9 cellular contexts compared by ENCODE assay signal in genomic region chr10:127853868-127854768, GRCh38. TPM values are rescaled to one million over a fixed set of nuclear protein-coding genes. Genes with fewer than 3 reads are reported as not detected.
DNase-seq lines count a peak whose midpoint lies in the region; ATAC-seq and TF ChIP-seq lines count a peak whose summit lies in the region.
"Had no signal": no experiment of that assay in that cellular context is flagged by ENCODE, and none has a peak within 500 bp of the region (broad histone marks: within the 10 kb centered on the region; RNA-seq: fewer than 3 reads in every experiment).

No MANE protein-coding gene starts in this region.

- DNase-seq in AG10803 (ENCODE audit: low read depth) (peak; percentile 52), NCI-H2227 (lab: John Stamatoyannopoulos, UW; ENCODE audit: unreplicated experiment) (peak; percentile 55), dermis microvascular lymphatic vessel endothelial cell (ENCODE audit: low read depth in 2 of 2) (peak; percentile 54 to 75), lung microvascular endothelial cell (ENCODE audit: low read depth in 2 of 2) (peak; percentile 75 to 81)
- peak; percentile 63 for DNase-seq in activated CD4-positive, alpha-beta T cell treated with anti-CD3 and anti-CD28 coated beads for 48 hours
- DNase-seq in stimulated activated CD8-positive, alpha-beta memory T cell treated with anti-CD3 and anti-CD28 coated beads, Interleukin-12 subunit alpha, Interleukin-12 subunit beta, amount 100 ng/mL, for 4 hours (ENCODE audit: low read depth), result peak; percentile 10

- H3K4me3 ChIP-seq in AG10803 (ENCODE audit: low read length), result no peak overlapping the region

- ATAC-seq in GM18868 (IDR thresholded peaks at IDR 0.05; ENCODE audit: unreplicated experiment), result peak; percentile 73
- peak; percentile 56 for ATAC-seq in HG03060 (IDR thresholded peaks at IDR 0.05; ENCODE audit: low read depth, unreplicated experiment)

- TF ChIP-seq CTCF in AG10803 (conservative IDR thresholded peaks at IDR 0.05; ENCODE audit: low read length), result peak; percentile 75

RNA-seq across cellular contexts. Expression of gene CLRN3, which starts 38.6 kb away (rescaled TPM):
- total RNA-seq in dermis microvascular lymphatic vessel endothelial cell (0.13 and 0.25 TPM in 2 replicates), lung microvascular endothelial cell (0.20 and 0.22 TPM in 2 replicates)
- total RNA-seq: subcutaneous adipose tissue had no signal

RNA-seq across cellular contexts. Expression of gene PTPRE, which starts 52.8 kb away (rescaled TPM):
- 117 and 240 TPM in 2 replicates for total RNA-seq in dermis microvascular lymphatic vessel endothelial cell
- 89.8 and 254 TPM in 2 replicates for total RNA-seq in lung microvascular endothelial cell

Comparison
In these comparisons a context has a peak if more than half of its experiments do, and no peak if none do; other contexts are left out.
1. DNase-seq: peak in every context shown above with its lines; median percentile 78 in lung microvascular endothelial cell; 64 in dermis microvascular lymphatic vessel endothelial cell; 63 in activated CD4-positive, alpha-beta T cell treated with anti-CD3 and anti-CD28 coated beads for 48 hours; 55 in NCI-H2227; 52 in AG10803; 10 in stimulated activated CD8-positive, alpha-beta memory T cell treated with anti-CD3 and anti-CD28 coated beads, Interleukin-12 subunit alpha, Interleukin-12 subunit beta, amount 100 ng/mL, for 4 hours.